In genomic region chr12:63844391-63845341, GRCh38 we compare ENCODE assay signal across 8 cellular contexts. TPM values are rescaled to one million over a fixed set of nuclear protein-coding genes. Genes with fewer than 3 reads are reported as not detected.
A peak's percentile ranks its signal among the peaks of the same experiment; 100 is the strongest.
DNase-seq lines count a peak whose midpoint lies in the region; ATAC-seq, FAIRE-seq and TF ChIP-seq lines count a peak whose summit lies in the region.

SRGAP1 (plus strand) TSS chr12:63844700; CDS start chr12:63844817, 117 bp downstream.

- FAIRE-seq in GM19239 (lab: Jason Lieb, UNC), result no peak

- no peaks in the 10 kb centered on the region for H3K9me3 Mint-ChIP-seq in CD8-positive, alpha-beta T cell
- no peaks in the 10 kb centered on the region for H3K9me3 Mint-ChIP-seq in dendritic cell treated with granulocyte-macrophage colony-stimulating factor and Interleukin-4, amounts not matched to agents 40 ng/mL and 50 ng/mL, for 4 days

- H3K36me3 ChIP-seq in CD8-positive, alpha-beta T cell (ENCODE audit: insufficient read depth, low read length), result no peaks in the 10 kb centered on the region
- no peaks in the 10 kb centered on the region for H3K36me3 ChIP-seq in HUES48 (ENCODE audit: control insufficient read depth, insufficient read depth, low read length)
- H3K36me3 ChIP-seq in spleen, result no peaks in the 10 kb centered on the region

- no peak for TF ChIP-seq CTCF in CD8-positive, alpha-beta T cell (IDR thresholded peaks at IDR 0.05)
- TF ChIP-seq CTCF in spleen (IDR thresholded peaks at IDR 0.05 in 8 of 11, conservative IDR thresholded peaks at IDR 0.05 in 3 of 11), result no peak

- intact Hi-C loops in CD8-positive, alpha-beta T cell (cut with DNase I, micrococcal nuclease), result loop anchor here (1.0 to 5.0 kb wide), 4 partner anchors 378 to 560 kb away; partner anchors contain the start of genes C12orf56 (in 1 of the 2), KICS2 (in 1 of the 2) and XPOT (in 1 of the 2)
- intact Hi-C loops in dendritic cell treated with granulocyte-macrophage colony-stimulating factor and Interleukin-4, amounts not matched to agents 40 ng/mL and 50 ng/mL, for 4 days (cut with micrococcal nuclease), result loop anchor here (5.0 kb wide), 3 partner anchors 73 to 243 kb away; no protein-coding TSS in a partner anchor
- intact Hi-C loops in spleen (cut with DNase I; ENCODE audit: low total_unique reads), result loop anchor here (5.0 kb wide), 2 partner anchors 338 to 413 kb away; no protein-coding TSS in a partner anchor

- H3K4me1 ChIP-seq in CD8-positive, alpha-beta T cell (ENCODE audit: insufficient read depth, low read length), result peaks cover 7% of the 10 kb centered on the region
- H3K4me1 ChIP-seq in HUES48 (ENCODE audit: control insufficient read depth, insufficient read depth, low read length), result peaks cover 7% of the 10 kb centered on the region; the same call in 1 of the 2 replicates
- peaks cover 3 to 57% (median 23%) of the 10 kb centered on the region in 6 donors for H3K4me1 ChIP-seq in spleen

- peaks cover 10% of the 10 kb centered on the region for H3K4me1 Mint-ChIP-seq in CD8-positive, alpha-beta T cell (ENCODE audit: low read depth)
- H3K4me1 Mint-ChIP-seq in dendritic cell treated with granulocyte-macrophage colony-stimulating factor and Interleukin-4, amounts not matched to agents 40 ng/mL and 50 ng/mL, for 4 days (ENCODE audit: low read depth), result peaks cover 26% of the 10 kb centered on the region

- peak within 1 kb of the TSS; percentile 69 for H3K4me3 ChIP-seq in CD8-positive, alpha-beta T cell (ENCODE audit: low read depth, low read length)
- H3K4me3 ChIP-seq in HUES48 (ENCODE audit: low read depth, low read length) (peak within 1 kb of the TSS; percentile 94), spleen (peak within 1 kb of the TSS; percentile 39 to 96 (median 73))

- no peak within 1 kb of the TSS for H3K27ac Mint-ChIP-seq in CD8-positive, alpha-beta T cell
- peak within 1 kb of the TSS; percentile 95 for H3K27ac Mint-ChIP-seq in dendritic cell treated with granulocyte-macrophage colony-stimulating factor and Interleukin-4, amounts not matched to agents 40 ng/mL and 50 ng/mL, for 4 days

- WGBS in spleen, 5 donors, result 3 to 5% (median 4%) methylated on average over 43 to 52 of the region's 52 CpGs

- peak within 1 kb of the TSS; percentile 28 for H3K9ac ChIP-seq in HUES48 (ENCODE audit: low read depth, low read length)

- no peak within 1 kb of the TSS for H3K27ac ChIP-seq in CD8-positive, alpha-beta T cell (ENCODE audit: low read depth, low read length)
- H3K27ac ChIP-seq in HUES48 (ENCODE audit: low read depth, low read length), result peak within 1 kb of the TSS; percentile 57
- peak within 1 kb of the TSS; percentile 64 to 93 (median 89) for H3K27ac ChIP-seq in spleen

- CTCF ChIA-PET in CD8-positive, alpha-beta T cell (lab: Charles Lee), result interaction anchor here (0.7 to 3.3 kb wide), 12 partner anchors 8 to 416 kb away, joined by 3 to 25 read pairs (median 3); no protein-coding TSS in a partner anchor

- H3K36me3 Mint-ChIP-seq in CD8-positive, alpha-beta T cell, result peaks cover 2% of the 10 kb centered on the region
- peaks cover 8% of the 10 kb centered on the region for H3K36me3 Mint-ChIP-seq in dendritic cell treated with granulocyte-macrophage colony-stimulating factor and Interleukin-4, amounts not matched to agents 40 ng/mL and 50 ng/mL, for 4 days (ENCODE audit: low read depth)

- ATAC-seq in CD8-positive, alpha-beta T cell, result no peak

- peaks cover 28% of the 10 kb centered on the region for H3K27me3 Mint-ChIP-seq in CD8-positive, alpha-beta T cell (ENCODE audit: low read depth)
- H3K27me3 Mint-ChIP-seq in dendritic cell treated with granulocyte-macrophage colony-stimulating factor and Interleukin-4, amounts not matched to agents 40 ng/mL and 50 ng/mL, for 4 days, result peaks cover 16% of the 10 kb centered on the region

- no peak for DNase-seq in CD8-positive, alpha-beta T cell
- peak; percentile 7 for DNase-seq in GM19239 (ENCODE audit: insufficient read length, low spot score)
- peak; percentile 59 for DNase-seq in RKO (ENCODE audit: low spot score)
- DNase-seq in left kidney (ENCODE audit: low read depth, low spot score), result peak; percentile 95
- peak; percentile 87 for DNase-seq in spleen
- no peak for DNase-seq in stimulated activated CD4-positive, alpha-beta T cell treated with anti-CD3 and anti-CD28 coated beads, Interleukin-4, amount 100 ng/mL, for 1 hour

- H3K4me3 Mint-ChIP-seq in CD8-positive, alpha-beta T cell, result peak within 1 kb of the TSS; percentile 94
- peak within 1 kb of the TSS; percentile 100 for H3K4me3 Mint-ChIP-seq in dendritic cell treated with granulocyte-macrophage colony-stimulating factor and Interleukin-4, amounts not matched to agents 40 ng/mL and 50 ng/mL, for 4 days

- peaks cover 13% of the 10 kb centered on the region for H3K27me3 ChIP-seq in CD8-positive, alpha-beta T cell (ENCODE audit: insufficient read depth, low read length)
- H3K27me3 ChIP-seq in HUES48 (ENCODE audit: control insufficient read depth, insufficient read depth, low read length) (peaks cover 11% of the 10 kb centered on the region), spleen (replicated peaks in 1 of 7) (peaks cover 0 to 28% (median 4%) of the 10 kb centered on the region in 7 donors)

- TF ChIP-seq POLR2A in spleen (IDR thresholded peaks at IDR 0.05), result no peak

- POLR2A ChIA-PET in CD8-positive, alpha-beta T cell (lab: Charles Lee), result no interaction called here

- no peaks in the 10 kb centered on the region for H3K9me3 ChIP-seq in CD8-positive, alpha-beta T cell (ENCODE audit: low read length)
- H3K9me3 ChIP-seq in HUES48 (ENCODE audit: control insufficient read depth, insufficient read depth, low read length) (no peaks in the 10 kb centered on the region), spleen (no peaks in the 10 kb centered on the region)

RNA-seq across cellular contexts. Expression of gene SRGAP1, which starts in this region (rescaled TPM):
- under 1 TPM in 1 of 2 experiments, not detected in 1; 0.03 TPM for total RNA-seq in CD8-positive, alpha-beta T cell
- total RNA-seq in spleen, result 10 to 100 TPM in 6 of 7 donors, 1 to 10 TPM in 1; 6.1 to 20.1 (median 14.4) TPM
- 1 to 10 TPM in 1 of 3 donors, under 1 TPM in 2; 0.37 to 1.8 (median 0.50) TPM for polyA plus RNA-seq in spleen

Comparison
In these comparisons a context has a peak if more than half of its experiments do, and no peak if none do; other contexts are left out.
1. RNA of gene SRGAP1 (total RNA-seq): 6.1 to 20.1 TPM in spleen; 0.03 TPM in CD8-positive, alpha-beta T cell; every median in the first group is over 4 times any median in the second.
2. DNase-seq: peak in GM19239 (single experiment), RKO (single experiment), left kidney (single experiment) and spleen (single experiment); none in CD8-positive, alpha-beta T cell (0 of 7) and stimulated activated CD4-positive, alpha-beta T cell treated with anti-CD3 and anti-CD28 coated beads, Interleukin-4, amount 100 ng/mL, for 1 hour (single experiment).
3. Peak in every context shown above with its lines, with median percentiles within 50 percentile points of each other: H3K4me3 ChIP-seq.